34 cellular contexts compared by ENCODE assay signal in genomic region chr5:1079961-1080360, GRCh38.
"Had no signal": no experiment of that assay in that cellular context is flagged by ENCODE, and none has a peak within 500 bp of the region (broad histone marks: within the 10 kb centered on the region; RNA-seq: fewer than 3 reads in every experiment).

No MANE protein-coding gene starts in this region.

- H3K9me3 ChIP-seq: MG63 had no signal

- H3K27me3 ChIP-seq: MG63 had no signal

- H3K4me3 ChIP-seq: MG63 had no signal

- DNase-seq: Karpas-422, Kasumi-1, MG63, MM.1S, MV-4-11, NCI-H1048, NCI-H1092, NCI-H1092 treated with DMSO at 0.1 percent for 48 hours, NCI-H1105, NCI-H1105 treated with DMSO at 0.1 percent for 48 hours, NCI-H1417, NCI-H1417 treated with DMSO at 0.1 percent for 48 hours, NCI-H1436, NCI-H1436 treated with DMSO at 0.1 percent for 48 hours, NCI-H146, NCI-H1694, NCI-H1694 treated with DMSO at 0.1 percent for 48 hours, NCI-H187, NCI-H187 treated with DMSO at 0.1 percent for 48 hours, NCI-H1930, NCI-H2029, NCI-H2029 treated with DMSO at 0.1 percent for 48 hours, NCI-H2081, NCI-H2081 treated with DMSO at 0.1 percent for 48 hours, NCI-H2107, NCI-H2171, NCI-H2171 treated with DMSO at 0.1 percent for 48 hours, NCI-H2227 treated with DMSO at 0.1 percent for 48 hours, NCI-H226, NCI-H345, NCI-H446, NCI-H446 treated with DMSO at 0.1 percent for 48 hours, NCI-H510A, NCI-H510A treated with DMSO at 0.1 percent for 48 hours had no signal
